In the genomic region with DNA sequence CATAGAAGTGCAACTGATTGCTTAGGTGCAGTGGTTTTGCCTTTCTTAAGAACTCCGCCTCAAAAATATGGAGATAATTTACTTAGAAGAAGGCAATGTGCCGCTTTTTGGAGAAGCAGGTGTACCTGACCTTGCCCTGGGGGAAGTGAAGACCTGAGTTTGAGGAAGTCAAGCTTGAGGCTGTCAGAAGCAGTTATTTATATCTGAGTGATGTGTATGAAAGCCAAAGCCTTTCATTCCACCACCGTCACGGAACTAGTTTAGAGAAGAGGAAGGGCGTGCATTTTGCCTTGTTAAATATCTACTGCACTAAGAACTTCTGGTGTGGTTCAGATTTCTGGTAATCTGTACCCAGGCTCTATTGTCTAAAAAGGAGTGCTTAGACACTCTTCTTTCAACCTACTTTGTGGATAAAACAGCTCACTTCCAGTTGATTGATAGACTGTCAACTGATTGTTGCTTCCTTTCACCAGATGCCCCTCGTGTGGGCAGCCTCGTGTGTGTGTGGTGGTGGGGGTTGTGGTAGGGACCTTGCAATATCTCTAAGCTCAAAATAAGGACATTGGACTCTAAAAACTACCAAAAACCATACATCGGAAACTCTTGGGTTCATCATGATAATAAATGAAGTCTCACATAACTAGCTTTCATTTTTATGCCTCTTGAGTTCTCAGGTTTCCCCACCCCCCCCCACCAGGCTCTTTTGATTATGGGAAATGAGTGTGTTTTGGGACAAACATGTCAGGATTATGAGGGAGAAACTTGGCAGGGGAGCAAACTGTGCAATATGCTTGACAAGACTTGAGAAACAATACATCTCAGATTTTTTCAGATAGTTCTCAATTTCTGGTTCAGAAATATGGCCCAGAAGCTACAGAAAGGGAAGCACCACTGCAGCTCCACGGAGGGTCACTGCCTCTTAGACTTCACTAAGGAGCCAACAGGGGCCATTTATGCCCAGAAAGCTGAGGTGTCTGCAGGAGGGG, we compare ENCODE assay signal across 8 cellular contexts.
DNase-seq lines count a peak whose midpoint lies in the region; ATAC-seq and TF ChIP-seq lines count a peak whose summit lies in the region.

No MANE protein-coding gene starts in this region.

- peak overlapping the region; percentile 84 for H3K4me3 Mint-ChIP-seq in T-helper 2 cell treated with Interferon-gamma antibody and Interleukin-4, amounts not matched to agents 5 μg/mL and 100 μg/mL, for 36 hours
- peak overlapping the region; percentile 6 for H3K4me3 Mint-ChIP-seq in osteocyte (ENCODE audit: unreplicated experiment)

- H3K9me3 Mint-ChIP-seq in T-helper 2 cell treated with Interferon-gamma antibody and Interleukin-4, amounts not matched to agents 5 μg/mL and 100 μg/mL, for 36 hours: no peaks in the 10 kb centered on the region
- H3K9me3 Mint-ChIP-seq in osteocyte (ENCODE audit: unreplicated experiment): no peaks in the 10 kb centered on the region

- no peak for TF ChIP-seq CTCF in GM20000 (IDR thresholded peaks at IDR 0.05; ENCODE audit: extremely low read depth, missing control alignments)
- TF ChIP-seq CTCF in osteocyte (IDR thresholded peaks at IDR 0.05): no peak
- no peak for TF ChIP-seq CTCF in omental fat pad (IDR thresholded peaks at IDR 0.05)

- H3K36me3 Mint-ChIP-seq in T-helper 2 cell treated with Interferon-gamma antibody and Interleukin-4, amounts not matched to agents 5 μg/mL and 100 μg/mL, for 36 hours (ENCODE audit: low read depth): no peaks in the 10 kb centered on the region
- no peaks in the 10 kb centered on the region for H3K36me3 Mint-ChIP-seq in osteocyte (ENCODE audit: unreplicated experiment)

- DNase-seq in EH (ENCODE audit: low read depth) (peak; percentile 36), GM20000 (ENCODE audit: low spot score) (peak; percentile 61), dermis blood vessel endothelial cell (peak; percentile 63), osteocyte (ENCODE audit: extremely low spot score, unreplicated experiment) (no peak), omental fat pad (ENCODE audit: low spot score) (no peak), iPS-NIHi7 (ENCODE audit: extremely low spot score) (no peak)
- peak; percentile 73 for DNase-seq in T-helper 2 cell treated with Interferon-gamma antibody and Interleukin-4, amounts not matched to agents 5 μg/mL and 100 μg/mL, for 36 hours (ENCODE audit: low spot score)

- H3K27me3 Mint-ChIP-seq in T-helper 2 cell treated with Interferon-gamma antibody and Interleukin-4, amounts not matched to agents 5 μg/mL and 100 μg/mL, for 36 hours (ENCODE audit: low read depth): no peaks in the 10 kb centered on the region
- H3K27me3 Mint-ChIP-seq in osteocyte (ENCODE audit: unreplicated experiment): no peaks in the 10 kb centered on the region

- peak overlapping the region; percentile 99 for H3K27ac Mint-ChIP-seq in T-helper 2 cell treated with Interferon-gamma antibody and Interleukin-4, amounts not matched to agents 5 μg/mL and 100 μg/mL, for 36 hours
- H3K27ac Mint-ChIP-seq in osteocyte (ENCODE audit: unreplicated experiment): peak overlapping the region; percentile 96

- peak; percentile 91 for ATAC-seq in HG03520 (IDR thresholded peaks at IDR 0.05; ENCODE audit: unreplicated experiment)
- ATAC-seq in omental fat pad (ENCODE audit: low FRiP score): no peak

- peaks cover 39% of the 10 kb centered on the region for H3K4me1 Mint-ChIP-seq in T-helper 2 cell treated with Interferon-gamma antibody and Interleukin-4, amounts not matched to agents 5 μg/mL and 100 μg/mL, for 36 hours (ENCODE audit: low read depth)
- H3K4me1 Mint-ChIP-seq in osteocyte (ENCODE audit: unreplicated experiment): peaks cover 75% of the 10 kb centered on the region

Comparison
In these comparisons a context has a peak if more than half of its experiments do, and no peak if none do; other contexts are left out.
1. DNase-seq: peak in EH (single experiment), GM20000 (single experiment), T-helper 2 cell treated with Interferon-gamma antibody and Interleukin-4, amounts not matched to agents 5 μg/mL and 100 μg/mL, for 36 hours (single experiment) and dermis blood vessel endothelial cell (single experiment); none in osteocyte (single experiment), omental fat pad (single experiment) and iPS-NIHi7 (single experiment).